1 cellular context compared by ENCODE assay signal in the genomic region with DNA sequence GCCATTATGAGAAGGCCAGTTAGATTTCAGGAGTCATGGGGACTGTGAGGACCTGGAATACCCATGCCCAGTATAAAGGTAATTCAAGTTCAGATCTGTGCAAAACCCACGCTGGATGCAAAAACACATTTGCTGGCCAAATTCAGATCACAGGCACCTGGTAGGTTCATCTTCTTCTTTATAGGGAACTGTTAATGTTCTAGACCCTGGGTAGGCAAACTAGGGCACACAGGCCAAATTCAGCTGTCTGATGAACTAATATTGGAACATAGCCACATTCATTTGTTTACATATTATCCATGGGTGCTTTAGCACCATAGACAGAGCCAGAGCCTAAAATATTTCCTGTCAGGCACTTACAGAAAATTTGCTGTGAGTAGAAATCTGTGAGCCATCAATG.
TF ChIP-seq lines count a peak whose summit lies in the region.

No MANE protein-coding gene starts in this region.

TF ChIP-seq in HepG2, 621 proteins besides CTCF, POLR2A, EP300 and RAD21 (continued from another document):
- TF ChIP-seq ZNF414 (CRISPR knock-in tag; IDR thresholded peaks at IDR 0.05) (no peak), CC2D1A (CRISPR knock-in tag; IDR thresholded peaks at IDR 0.05) (no peak), ZNF747 (CRISPR knock-in tag; IDR thresholded peaks at IDR 0.05; ENCODE audit: borderline replicate concordance) (no peak), NKX3-1 (CRISPR knock-in tag; IDR thresholded peaks at IDR 0.05) (no peak), ELF4 (CRISPR knock-in tag; IDR thresholded peaks at IDR 0.05; ENCODE audit: borderline replicate concordance) (no peak), TOPORS (CRISPR knock-in tag; IDR thresholded peaks at IDR 0.05) (no peak), ZNF430 (CRISPR knock-in tag; IDR thresholded peaks at IDR 0.05) (no peak), TSC22D2 (CRISPR knock-in tag; IDR thresholded peaks at IDR 0.05; ENCODE audit: borderline replicate concordance) (no peak), ZNF773 (CRISPR knock-in tag; IDR thresholded peaks at IDR 0.05; ENCODE audit: borderline replicate concordance) (no peak), ZNF746 (CRISPR knock-in tag; IDR thresholded peaks at IDR 0.05) (no peak), ADNP (CRISPR knock-in tag; IDR thresholded peaks at IDR 0.05) (no peak), HNF4A (CRISPR knock-in tag; IDR thresholded peaks at IDR 0.05) (no peak), HMGA1 (CRISPR knock-in tag; conservative IDR thresholded peaks at IDR 0.05) (no peak), ARNT2 (CRISPR knock-in tag; IDR thresholded peaks at IDR 0.05; ENCODE audit: low read depth) (no peak), ZNF562 (CRISPR knock-in tag; IDR thresholded peaks at IDR 0.05; ENCODE audit: borderline replicate concordance) (no peak), ZFP82 (CRISPR knock-in tag; IDR thresholded peaks at IDR 0.05; ENCODE audit: borderline replicate concordance) (no peak), ZBTB38 (CRISPR knock-in tag; IDR thresholded peaks at IDR 0.05) (no peak)
